ENCODE assay signal across 1 cellular context in the genomic region with DNA sequence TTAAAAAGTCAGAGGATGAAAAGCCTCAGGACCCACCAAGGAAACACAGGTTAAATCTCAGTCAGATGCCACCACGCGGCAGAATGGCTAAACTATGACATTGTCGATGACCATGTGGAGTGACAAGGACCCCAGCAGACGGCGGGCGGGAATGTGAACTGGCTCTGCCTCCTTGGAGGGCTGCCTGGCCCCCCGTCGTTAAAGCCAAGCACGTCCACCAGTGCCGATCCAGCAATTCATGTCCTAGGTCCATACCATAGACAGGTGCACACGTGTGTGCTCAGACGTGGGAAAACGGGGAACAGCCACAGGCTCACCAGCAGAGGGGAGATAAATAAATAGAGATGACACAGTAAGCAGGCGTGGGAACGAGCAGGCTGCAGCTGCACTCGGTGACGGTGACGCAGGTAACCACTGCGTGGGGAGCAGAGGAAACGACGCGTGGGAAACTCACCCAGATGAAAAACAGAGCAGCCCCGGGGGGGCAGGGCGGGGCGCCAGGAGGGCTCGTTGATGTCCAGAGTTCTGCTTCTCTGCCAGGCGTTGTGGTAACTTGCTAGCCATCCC.
A peak's percentile ranks its signal among the peaks of the same experiment; 100 is the strongest.
TF ChIP-seq lines count a peak whose summit lies in the region.

No MANE protein-coding gene starts in this region.

TF ChIP-seq in GM12878, 131 proteins besides CTCF, POLR2A, EP300 and RAD21 (continued from another document and continues in another):
- TF ChIP-seq BACH1 (IDR thresholded peaks at IDR 0.05; ENCODE audit: borderline replicate concordance) (peak; percentile 80), PAX5 (IDR thresholded peaks at IDR 0.05; ENCODE audit: borderline replicate concordance, low read depth, low read length) (peak; percentile 94), ATF7 (IDR thresholded peaks at IDR 0.05; ENCODE audit: low read depth) (peak; percentile 90), JUNB (IDR thresholded peaks at IDR 0.05) (no peak), MYC (IDR thresholded peaks at IDR 0.05; ENCODE audit: insufficient read depth, insufficient read length, insufficient replicate concordance, low read length, severe bottlenecking) (peak; percentile 49), BMI1 (IDR thresholded peaks at IDR 0.05; ENCODE audit: borderline replicate concordance) (peak; percentile 51; the same call in 1 of the 2 replicates), CHD2 (IDR thresholded peaks at IDR 0.05; ENCODE audit: borderline replicate concordance, low read depth, low read length) (peak; percentile 84), PAX8 (IDR thresholded peaks at IDR 0.05) (no peak), CREB1 (IDR thresholded peaks at IDR 0.05; ENCODE audit: low read depth) (peak; percentile 80), MEF2B (IDR thresholded peaks at IDR 0.05; ENCODE audit: partially characterized antibody, poor library complexity, severe bottlenecking) (peak; percentile 99), BCL11A (IDR thresholded peaks at IDR 0.05; ENCODE audit: low read depth, low read length) (peak; percentile 81), BHLHE40 (IDR thresholded peaks at IDR 0.05; ENCODE audit: borderline replicate concordance in 1 of 2, low read depth in 2 of 2, low read length in 1 of 2) (peak; percentile 34 to 84; a peak in 3 of 4 replicates), SMARCA5 (IDR thresholded peaks at IDR 0.05) (0 out of 2 replicates have a peak, but pooled peaks have one; percentile 14), FOXK2 (IDR thresholded peaks at IDR 0.05) (peak; percentile 58), RBBP5 (conservative IDR thresholded peaks at IDR 0.05) (no peak), ASH2L (IDR thresholded peaks at IDR 0.05; ENCODE audit: borderline replicate concordance, low read depth) (no peak), MYB (IDR thresholded peaks at IDR 0.05; ENCODE audit: borderline replicate concordance, low read depth, low read length) (peak; percentile 73; the same call in 1 of the 2 replicates), NR2F1 (conservative IDR thresholded peaks at IDR 0.05) (peak; percentile 87; the same call in 1 of the 2 replicates), POU2F2 (IDR thresholded peaks at IDR 0.05; ENCODE audit: borderline replicate concordance, low read depth, low read length) (peak; percentile 41; the same call in 1 of the 3 replicates), EGR1 (IDR thresholded peaks at IDR 0.05; ENCODE audit: borderline replicate concordance in 1 of 2, low read depth in 2 of 2, low read length in 2 of 2) (peak in 1 of 2 experiments; percentile 40; a peak in 1 of 3 replicates), YY1 (IDR thresholded peaks at IDR 0.05; ENCODE audit: low read depth, low read length) (0 out of 2 replicates have a peak, but pooled peaks have one; percentile 31), ZNF217 (IDR thresholded peaks at IDR 0.05) (peak; percentile 70), RELA (IDR thresholded peaks at IDR 0.05; ENCODE audit: borderline replicate concordance, partially characterized antibody) (peak; percentile 43)
- TF ChIP-seq, protein P1, sequence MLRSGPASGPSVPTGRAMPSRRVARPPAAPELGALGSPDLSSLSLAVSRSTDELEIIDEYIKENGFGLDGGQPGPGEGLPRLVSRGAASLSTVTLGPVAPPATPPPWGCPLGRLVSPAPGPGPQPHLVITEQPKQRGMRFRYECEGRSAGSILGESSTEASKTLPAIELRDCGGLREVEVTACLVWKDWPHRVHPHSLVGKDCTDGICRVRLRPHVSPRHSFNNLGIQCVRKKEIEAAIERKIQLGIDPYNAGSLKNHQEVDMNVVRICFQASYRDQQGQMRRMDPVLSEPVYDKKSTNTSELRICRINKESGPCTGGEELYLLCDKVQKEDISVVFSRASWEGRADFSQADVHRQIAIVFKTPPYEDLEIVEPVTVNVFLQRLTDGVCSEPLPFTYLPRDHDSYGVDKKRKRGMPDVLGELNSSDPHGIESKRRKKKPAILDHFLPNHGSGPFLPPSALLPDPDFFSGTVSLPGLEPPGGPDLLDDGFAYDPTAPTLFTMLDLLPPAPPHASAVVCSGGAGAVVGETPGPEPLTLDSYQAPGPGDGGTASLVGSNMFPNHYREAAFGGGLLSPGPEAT (IDR thresholded peaks at IDR 0.05; ENCODE audit: low read depth) = peak; percentile 50; the same call in 1 of the 2 replicates
- TF ChIP-seq, protein P2, sequence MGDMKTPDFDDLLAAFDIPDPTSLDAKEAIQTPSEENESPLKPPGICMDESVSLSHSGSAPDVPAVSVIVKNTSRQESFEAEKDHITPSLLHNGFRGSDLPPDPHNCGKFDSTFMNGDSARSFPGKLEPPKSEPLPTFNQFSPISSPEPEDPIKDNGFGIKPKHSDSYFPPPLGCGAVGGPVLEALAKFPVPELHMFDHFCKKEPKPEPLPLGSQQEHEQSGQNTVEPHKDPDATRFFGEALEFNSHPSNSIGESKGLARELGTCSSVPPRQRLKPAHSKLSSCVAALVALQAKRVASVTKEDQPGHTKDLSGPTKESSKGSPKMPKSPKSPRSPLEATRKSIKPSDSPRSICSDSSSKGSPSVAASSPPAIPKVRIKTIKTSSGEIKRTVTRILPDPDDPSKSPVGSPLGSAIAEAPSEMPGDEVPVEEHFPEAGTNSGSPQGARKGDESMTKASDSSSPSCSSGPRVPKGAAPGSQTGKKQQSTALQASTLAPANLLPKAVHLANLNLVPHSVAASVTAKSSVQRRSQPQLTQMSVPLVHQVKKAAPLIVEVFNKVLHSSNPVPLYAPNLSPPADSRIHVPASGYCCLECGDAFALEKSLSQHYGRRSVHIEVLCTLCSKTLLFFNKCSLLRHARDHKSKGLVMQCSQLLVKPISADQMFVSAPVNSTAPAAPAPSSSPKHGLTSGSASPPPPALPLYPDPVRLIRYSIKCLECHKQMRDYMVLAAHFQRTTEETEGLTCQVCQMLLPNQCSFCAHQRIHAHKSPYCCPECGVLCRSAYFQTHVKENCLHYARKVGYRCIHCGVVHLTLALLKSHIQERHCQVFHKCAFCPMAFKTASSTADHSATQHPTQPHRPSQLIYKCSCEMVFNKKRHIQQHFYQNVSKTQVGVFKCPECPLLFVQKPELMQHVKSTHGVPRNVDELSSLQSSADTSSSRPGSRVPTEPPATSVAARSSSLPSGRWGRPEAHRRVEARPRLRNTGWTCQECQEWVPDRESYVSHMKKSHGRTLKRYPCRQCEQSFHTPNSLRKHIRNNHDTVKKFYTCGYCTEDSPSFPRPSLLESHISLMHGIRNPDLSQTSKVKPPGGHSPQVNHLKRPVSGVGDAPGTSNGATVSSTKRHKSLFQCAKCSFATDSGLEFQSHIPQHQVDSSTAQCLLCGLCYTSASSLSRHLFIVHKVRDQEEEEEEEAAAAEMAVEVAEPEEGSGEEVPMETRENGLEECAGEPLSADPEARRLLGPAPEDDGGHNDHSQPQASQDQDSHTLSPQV (IDR thresholded peaks at IDR 0.05) = peak; percentile 51; the same call in 1 of the 2 replicates
- TF ChIP-seq, protein P3, sequence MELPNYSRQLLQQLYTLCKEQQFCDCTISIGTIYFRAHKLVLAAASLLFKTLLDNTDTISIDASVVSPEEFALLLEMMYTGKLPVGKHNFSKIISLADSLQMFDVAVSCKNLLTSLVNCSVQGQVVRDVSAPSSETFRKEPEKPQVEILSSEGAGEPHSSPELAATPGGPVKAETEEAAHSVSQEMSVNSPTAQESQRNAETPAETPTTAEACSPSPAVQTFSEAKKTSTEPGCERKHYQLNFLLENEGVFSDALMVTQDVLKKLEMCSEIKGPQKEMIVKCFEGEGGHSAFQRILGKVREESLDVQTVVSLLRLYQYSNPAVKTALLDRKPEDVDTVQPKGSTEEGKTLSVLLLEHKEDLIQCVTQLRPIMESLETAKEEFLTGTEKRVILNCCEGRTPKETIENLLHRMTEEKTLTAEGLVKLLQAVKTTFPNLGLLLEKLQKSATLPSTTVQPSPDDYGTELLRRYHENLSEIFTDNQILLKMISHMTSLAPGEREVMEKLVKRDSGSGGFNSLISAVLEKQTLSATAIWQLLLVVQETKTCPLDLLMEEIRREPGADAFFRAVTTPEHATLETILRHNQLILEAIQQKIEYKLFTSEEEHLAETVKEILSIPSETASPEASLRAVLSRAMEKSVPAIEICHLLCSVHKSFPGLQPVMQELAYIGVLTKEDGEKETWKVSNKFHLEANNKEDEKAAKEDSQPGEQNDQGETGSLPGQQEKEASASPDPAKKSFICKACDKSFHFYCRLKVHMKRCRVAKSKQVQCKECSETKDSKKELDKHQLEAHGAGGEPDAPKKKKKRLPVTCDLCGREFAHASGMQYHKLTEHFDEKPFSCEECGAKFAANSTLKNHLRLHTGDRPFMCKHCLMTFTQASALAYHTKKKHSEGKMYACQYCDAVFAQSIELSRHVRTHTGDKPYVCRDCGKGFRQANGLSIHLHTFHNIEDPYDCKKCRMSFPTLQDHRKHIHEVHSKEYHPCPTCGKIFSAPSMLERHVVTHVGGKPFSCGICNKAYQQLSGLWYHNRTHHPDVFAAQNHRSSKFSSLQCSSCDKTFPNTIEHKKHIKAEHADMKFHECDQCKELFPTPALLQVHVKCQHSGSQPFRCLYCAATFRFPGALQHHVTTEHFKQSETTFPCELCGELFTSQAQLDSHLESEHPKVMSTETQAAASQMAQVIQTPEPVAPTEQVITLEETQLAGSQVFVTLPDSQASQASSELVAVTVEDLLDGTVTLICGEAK (IDR thresholded peaks at IDR 0.05; ENCODE audit: borderline replicate concordance) = peak; percentile 60; the same call in 1 of the 2 replicates
- TF ChIP-seq, protein P4, sequence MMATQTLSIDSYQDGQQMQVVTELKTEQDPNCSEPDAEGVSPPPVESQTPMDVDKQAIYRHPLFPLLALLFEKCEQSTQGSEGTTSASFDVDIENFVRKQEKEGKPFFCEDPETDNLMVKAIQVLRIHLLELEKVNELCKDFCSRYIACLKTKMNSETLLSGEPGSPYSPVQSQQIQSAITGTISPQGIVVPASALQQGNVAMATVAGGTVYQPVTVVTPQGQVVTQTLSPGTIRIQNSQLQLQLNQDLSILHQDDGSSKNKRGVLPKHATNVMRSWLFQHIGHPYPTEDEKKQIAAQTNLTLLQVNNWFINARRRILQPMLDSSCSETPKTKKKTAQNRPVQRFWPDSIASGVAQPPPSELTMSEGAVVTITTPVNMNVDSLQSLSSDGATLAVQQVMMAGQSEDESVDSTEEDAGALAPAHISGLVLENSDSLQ (IDR thresholded peaks at IDR 0.05) = peak; percentile 6; the same call in 1 of the 2 replicates
- TF ChIP-seq, protein P5, sequence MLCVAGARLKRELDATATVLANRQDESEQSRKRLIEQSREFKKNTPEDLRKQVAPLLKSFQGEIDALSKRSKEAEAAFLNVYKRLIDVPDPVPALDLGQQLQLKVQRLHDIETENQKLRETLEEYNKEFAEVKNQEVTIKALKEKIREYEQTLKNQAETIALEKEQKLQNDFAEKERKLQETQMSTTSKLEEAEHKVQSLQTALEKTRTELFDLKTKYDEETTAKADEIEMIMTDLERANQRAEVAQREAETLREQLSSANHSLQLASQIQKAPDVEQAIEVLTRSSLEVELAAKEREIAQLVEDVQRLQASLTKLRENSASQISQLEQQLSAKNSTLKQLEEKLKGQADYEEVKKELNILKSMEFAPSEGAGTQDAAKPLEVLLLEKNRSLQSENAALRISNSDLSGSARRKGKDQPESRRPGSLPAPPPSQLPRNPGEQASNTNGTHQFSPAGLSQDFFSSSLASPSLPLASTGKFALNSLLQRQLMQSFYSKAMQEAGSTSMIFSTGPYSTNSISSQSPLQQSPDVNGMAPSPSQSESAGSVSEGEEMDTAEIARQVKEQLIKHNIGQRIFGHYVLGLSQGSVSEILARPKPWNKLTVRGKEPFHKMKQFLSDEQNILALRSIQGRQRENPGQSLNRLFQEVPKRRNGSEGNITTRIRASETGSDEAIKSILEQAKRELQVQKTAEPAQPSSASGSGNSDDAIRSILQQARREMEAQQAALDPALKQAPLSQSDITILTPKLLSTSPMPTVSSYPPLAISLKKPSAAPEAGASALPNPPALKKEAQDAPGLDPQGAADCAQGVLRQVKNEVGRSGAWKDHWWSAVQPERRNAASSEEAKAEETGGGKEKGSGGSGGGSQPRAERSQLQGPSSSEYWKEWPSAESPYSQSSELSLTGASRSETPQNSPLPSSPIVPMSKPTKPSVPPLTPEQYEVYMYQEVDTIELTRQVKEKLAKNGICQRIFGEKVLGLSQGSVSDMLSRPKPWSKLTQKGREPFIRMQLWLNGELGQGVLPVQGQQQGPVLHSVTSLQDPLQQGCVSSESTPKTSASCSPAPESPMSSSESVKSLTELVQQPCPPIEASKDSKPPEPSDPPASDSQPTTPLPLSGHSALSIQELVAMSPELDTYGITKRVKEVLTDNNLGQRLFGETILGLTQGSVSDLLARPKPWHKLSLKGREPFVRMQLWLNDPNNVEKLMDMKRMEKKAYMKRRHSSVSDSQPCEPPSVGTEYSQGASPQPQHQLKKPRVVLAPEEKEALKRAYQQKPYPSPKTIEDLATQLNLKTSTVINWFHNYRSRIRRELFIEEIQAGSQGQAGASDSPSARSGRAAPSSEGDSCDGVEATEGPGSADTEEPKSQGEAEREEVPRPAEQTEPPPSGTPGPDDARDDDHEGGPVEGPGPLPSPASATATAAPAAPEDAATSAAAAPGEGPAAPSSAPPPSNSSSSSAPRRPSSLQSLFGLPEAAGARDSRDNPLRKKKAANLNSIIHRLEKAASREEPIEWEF (IDR thresholded peaks at IDR 0.05; ENCODE audit: insufficient replicate concordance, low read depth, low read length) = peak; percentile 99
- TF ChIP-seq, protein P6, sequence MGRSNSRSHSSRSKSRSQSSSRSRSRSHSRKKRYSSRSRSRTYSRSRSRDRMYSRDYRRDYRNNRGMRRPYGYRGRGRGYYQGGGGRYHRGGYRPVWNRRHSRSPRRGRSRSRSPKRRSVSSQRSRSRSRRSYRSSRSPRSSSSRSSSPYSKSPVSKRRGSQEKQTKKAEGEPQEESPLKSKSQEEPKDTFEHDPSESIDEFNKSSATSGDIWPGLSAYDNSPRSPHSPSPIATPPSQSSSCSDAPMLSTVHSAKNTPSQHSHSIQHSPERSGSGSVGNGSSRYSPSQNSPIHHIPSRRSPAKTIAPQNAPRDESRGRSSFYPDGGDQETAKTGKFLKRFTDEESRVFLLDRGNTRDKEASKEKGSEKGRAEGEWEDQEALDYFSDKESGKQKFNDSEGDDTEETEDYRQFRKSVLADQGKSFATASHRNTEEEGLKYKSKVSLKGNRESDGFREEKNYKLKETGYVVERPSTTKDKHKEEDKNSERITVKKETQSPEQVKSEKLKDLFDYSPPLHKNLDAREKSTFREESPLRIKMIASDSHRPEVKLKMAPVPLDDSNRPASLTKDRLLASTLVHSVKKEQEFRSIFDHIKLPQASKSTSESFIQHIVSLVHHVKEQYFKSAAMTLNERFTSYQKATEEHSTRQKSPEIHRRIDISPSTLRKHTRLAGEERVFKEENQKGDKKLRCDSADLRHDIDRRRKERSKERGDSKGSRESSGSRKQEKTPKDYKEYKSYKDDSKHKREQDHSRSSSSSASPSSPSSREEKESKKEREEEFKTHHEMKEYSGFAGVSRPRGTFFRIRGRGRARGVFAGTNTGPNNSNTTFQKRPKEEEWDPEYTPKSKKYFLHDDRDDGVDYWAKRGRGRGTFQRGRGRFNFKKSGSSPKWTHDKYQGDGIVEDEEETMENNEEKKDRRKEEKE (IDR thresholded peaks at IDR 0.05) = no peak
- TF ChIP-seq, protein P7, sequence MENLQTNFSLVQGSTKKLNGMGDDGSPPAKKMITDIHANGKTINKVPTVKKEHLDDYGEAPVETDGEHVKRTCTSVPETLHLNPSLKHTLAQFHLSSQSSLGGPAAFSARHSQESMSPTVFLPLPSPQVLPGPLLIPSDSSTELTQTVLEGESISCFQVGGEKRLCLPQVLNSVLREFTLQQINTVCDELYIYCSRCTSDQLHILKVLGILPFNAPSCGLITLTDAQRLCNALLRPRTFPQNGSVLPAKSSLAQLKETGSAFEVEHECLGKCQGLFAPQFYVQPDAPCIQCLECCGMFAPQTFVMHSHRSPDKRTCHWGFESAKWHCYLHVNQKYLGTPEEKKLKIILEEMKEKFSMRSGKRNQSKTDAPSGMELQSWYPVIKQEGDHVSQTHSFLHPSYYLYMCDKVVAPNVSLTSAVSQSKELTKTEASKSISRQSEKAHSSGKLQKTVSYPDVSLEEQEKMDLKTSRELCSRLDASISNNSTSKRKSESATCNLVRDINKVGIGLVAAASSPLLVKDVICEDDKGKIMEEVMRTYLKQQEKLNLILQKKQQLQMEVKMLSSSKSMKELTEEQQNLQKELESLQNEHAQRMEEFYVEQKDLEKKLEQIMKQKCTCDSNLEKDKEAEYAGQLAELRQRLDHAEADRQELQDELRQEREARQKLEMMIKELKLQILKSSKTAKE (IDR thresholded peaks at IDR 0.05; ENCODE audit: low read depth, poor library complexity, severe bottlenecking) = peak; percentile 67
